ENCODE assay signal across 11 cellular contexts in genomic region chr5:139296198-139296597, GRCh38. TPM values are rescaled to one million over a fixed set of nuclear protein-coding genes. Genes with fewer than 3 reads are reported as not detected.
DNase-seq lines count a peak whose midpoint lies in the region; ATAC-seq and TF ChIP-seq lines count a peak whose summit lies in the region.
"Had no signal": no experiment of that assay in that cellular context is flagged by ENCODE, and none has a peak within 500 bp of the region (broad histone marks: within the 10 kb centered on the region; RNA-seq: fewer than 3 reads in every experiment).

No MANE protein-coding gene starts in this region.

- intact Hi-C loops in A673 (cut with micrococcal nuclease; ENCODE audit: unreplicated experiment) = no loop called here

- peak overlapping the region; percentile 95 to 99 for H3K4me3 ChIP-seq in foreskin fibroblast (ENCODE audit: low read depth in 1 of 2, low read length in 2 of 2)
- peak overlapping the region; percentile 99 for H3K4me3 ChIP-seq in thoracic aorta
- H3K4me3 ChIP-seq in A673 (ENCODE audit: low read depth, low read length, poor library complexity, severe bottlenecking) = no peak overlapping the region

- DNase-seq in activated naive CD4-positive, alpha-beta T cell treated with Interleukin-2 at 50 U/mL for 16 hours = no peak
- DNase-seq in WTC11 (ENCODE audit: low spot score) (no peak), foreskin fibroblast (no peak), thoracic aorta (ENCODE audit: low spot score) (no peak), A673 (ENCODE audit: low spot score) (no peak), immature natural killer cell (no peak)
- no peak for DNase-seq in stimulated activated CD4-positive, alpha-beta T cell treated with anti-CD3 and anti-CD28 coated beads, Interleukin-4, amount 100 ng/mL, for 1 hour
- DNase-seq: aorta, GOT3, T-helper 9 cell had no signal

- peaks cover 16% of the 10 kb centered on the region for H3K36me3 Mint-ChIP-seq in activated naive CD4-positive, alpha-beta T cell treated with anti-CD3 and anti-CD28 coated beads, Interleukin-2, amount 50 U/mL, for 24 hours
- peaks cover 19% of the 10 kb centered on the region for H3K36me3 Mint-ChIP-seq in WTC11
- H3K36me3 Mint-ChIP-seq in immature natural killer cell = no peaks in the 10 kb centered on the region

- H3K9me3 Mint-ChIP-seq in activated naive CD4-positive, alpha-beta T cell treated with anti-CD3 and anti-CD28 coated beads, Interleukin-2, amount 50 U/mL, for 24 hours = no peaks in the 10 kb centered on the region
- no peaks in the 10 kb centered on the region for H3K9me3 Mint-ChIP-seq in WTC11
- no peaks in the 10 kb centered on the region for H3K9me3 Mint-ChIP-seq in immature natural killer cell

- CTCF ChIA-PET in WTC11 (lab: Charles Lee) = no interaction called here
- CTCF ChIA-PET in A673 (lab: Charles Lee) = no interaction called here

- peaks cover 59 to 63% of the 10 kb centered on the region in 2 donors for H3K4me1 ChIP-seq in thoracic aorta (ENCODE audit: control insufficient read depth in 1 of 2, low read depth in 2 of 2)
- peaks cover 32% of the 10 kb centered on the region for H3K4me1 ChIP-seq in A673 (ENCODE audit: insufficient read depth, low read length, poor library complexity, severe bottlenecking)

- peaks cover 64% of the 10 kb centered on the region for H3K4me1 Mint-ChIP-seq in activated naive CD4-positive, alpha-beta T cell treated with anti-CD3 and anti-CD28 coated beads, Interleukin-2, amount 50 U/mL, for 24 hours
- H3K4me1 Mint-ChIP-seq in WTC11 = peaks cover 50% of the 10 kb centered on the region
- H3K4me1 Mint-ChIP-seq in immature natural killer cell = peaks cover 73 to 74% of the 10 kb centered on the region in 2 donors

- H3K27me3 Mint-ChIP-seq in activated naive CD4-positive, alpha-beta T cell treated with anti-CD3 and anti-CD28 coated beads, Interleukin-2, amount 50 U/mL, for 24 hours = no peaks in the 10 kb centered on the region
- no peaks in the 10 kb centered on the region for H3K27me3 Mint-ChIP-seq in WTC11 (ENCODE audit: low read depth)
- peaks cover 8 to 22% (median 19%) of the 10 kb centered on the region in 3 donors for H3K27me3 Mint-ChIP-seq in immature natural killer cell (ENCODE audit: low read depth in 3 of 3)

- ATAC-seq in WTC11 = no peak
- ATAC-seq in thoracic aorta (ENCODE audit: insufficient number of reproducible peaks, low FRiP score, low read depth) = no peak

- H3K36me3 ChIP-seq in thoracic aorta = no peaks in the 10 kb centered on the region
- no peaks in the 10 kb centered on the region for H3K36me3 ChIP-seq in A673 (ENCODE audit: insufficient read depth, low read length, poor library complexity, severe bottlenecking)

- TF ChIP-seq CTCF in WTC11 (IDR thresholded peaks at IDR 0.05) (no peak), foreskin fibroblast (IDR thresholded peaks at IDR 0.05; ENCODE audit: low read depth, low read length) (no peak), thoracic aorta (IDR thresholded peaks at IDR 0.05) (no peak), A673 (conservative IDR thresholded peaks at IDR 0.05; ENCODE audit: low read depth, low read length) (no peak)

- H3K27ac Mint-ChIP-seq in activated naive CD4-positive, alpha-beta T cell treated with anti-CD3 and anti-CD28 coated beads, Interleukin-2, amount 50 U/mL, for 24 hours = no peak overlapping the region
- H3K27ac Mint-ChIP-seq in WTC11 (peak overlapping the region; percentile 46), immature natural killer cell (peak overlapping the region in 2 of 6 donors; percentile 22 to 92)

- BruUV-seq in A673 (replicated peaks; lab: Mats Ljungman, UMichigan) = no TSS peak

- no peaks in the 10 kb centered on the region for H3K9me3 ChIP-seq in thoracic aorta
- no peaks in the 10 kb centered on the region for H3K9me3 ChIP-seq in A673 (ENCODE audit: low read depth, low read length, poor library complexity, severe bottlenecking)

- peak overlapping the region; percentile 95 for H3K4me3 Mint-ChIP-seq in activated naive CD4-positive, alpha-beta T cell treated with anti-CD3 and anti-CD28 coated beads, Interleukin-2, amount 50 U/mL, for 24 hours
- H3K4me3 Mint-ChIP-seq in WTC11 (peak overlapping the region; percentile 99), immature natural killer cell (peak overlapping the region in 2 of 5 donors; percentile 9 to 99)

- H3K27ac ChIP-seq in thoracic aorta (peak overlapping the region in 1 of 2 donors; percentile 12), A673 (ENCODE audit: low read depth, low read length, poor library complexity, severe bottlenecking) (no peak overlapping the region)

- POLR2A ChIA-PET in WTC11 (lab: Charles Lee) (interaction anchor here (0.6 to 1.5 kb wide), 4 partner anchors 10 to 61 kb away, joined by 3 to 5 read pairs (median 4); no protein-coding TSS in a partner anchor), A673 (lab: Charles Lee; ENCODE audit: low non-redundant PET) (no interaction called here)

- H3K27me3 ChIP-seq in thoracic aorta (replicated peaks; ENCODE audit: insufficient read depth) = no peaks in the 10 kb centered on the region
- H3K27me3 ChIP-seq in A673 (replicated peaks; ENCODE audit: insufficient read depth, low read depth, low read length, poor library complexity) = no peaks in the 10 kb centered on the region

TF ChIP-seq in WTC11, 78 proteins besides CTCF, POLR2A, EP300 and RAD21:
- TF ChIP-seq ERG (CRISPR knock-in tag; IDR thresholded peaks at IDR 0.05) = no peak
- TF ChIP-seq SP1 (CRISPR knock-in tag; conservative IDR thresholded peaks at IDR 0.05) = no peak
- TF ChIP-seq ZNF396 (CRISPR knock-in tag; IDR thresholded peaks at IDR 0.05; ENCODE audit: borderline replicate concordance) = no peak
- no peak for TF ChIP-seq NFE2L1 (CRISPR knock-in tag; IDR thresholded peaks at IDR 0.05)
- no peak for TF ChIP-seq ETV6 (CRISPR knock-in tag; IDR thresholded peaks at IDR 0.05)
- no peak for TF ChIP-seq GRHL2 (CRISPR knock-in tag; IDR thresholded peaks at IDR 0.05; ENCODE audit: insufficient replicate concordance, severe bottlenecking)
- TF ChIP-seq ZNF263 (CRISPR knock-in tag; IDR thresholded peaks at IDR 0.05; ENCODE audit: low read depth) = no peak
- no peak for TF ChIP-seq ATF2 (CRISPR knock-in tag; IDR thresholded peaks at IDR 0.05; ENCODE audit: borderline replicate concordance, low read depth)
- TF ChIP-seq NFYB (CRISPR knock-in tag; conservative IDR thresholded peaks at IDR 0.05; ENCODE audit: low read depth) = no peak
- no peak for TF ChIP-seq STAT6 (CRISPR knock-in tag; conservative IDR thresholded peaks at IDR 0.05; ENCODE audit: low read depth)

RNA-seq across cellular contexts. Expression of gene MATR3, which starts 2.7 kb away (rescaled TPM):
- total RNA-seq in WTC11 (2021) (228 to 290 TPM (median 233 TPM) in 3 replicates), thoracic aorta (100 to 1,000 TPM; 194 to 264 TPM), A673 (2021) (286 and 299 TPM in 2 replicates)
- polyA plus RNA-seq in immature natural killer cell = 100 to 1,000 TPM; 322 to 380 (median 361) TPM

RNA-seq across cellular contexts. Expression of gene PAIP2, which starts 45.5 kb away (rescaled TPM):
- 122 to 126 TPM (median 126 TPM) in 3 replicates for total RNA-seq in WTC11 (2021)
- 10 to 100 TPM; 53.9 to 65.6 TPM for total RNA-seq in thoracic aorta
- 95.0 and 108 TPM in 2 replicates for total RNA-seq in A673 (2021)
- 100 to 1,000 TPM; 340 to 565 (median 409) TPM for polyA plus RNA-seq in immature natural killer cell
